In genomic region chr6:49713346-49713745, GRCh38 we compare ENCODE assay signal across 16 cellular contexts. TPM values are rescaled to one million over a fixed set of nuclear protein-coding genes. Genes with fewer than 3 reads are reported as not detected.
DNase-seq lines count a peak whose midpoint lies in the region; ATAC-seq and TF ChIP-seq lines count a peak whose summit lies in the region.
"Had no signal": no experiment of that assay in that cellular context is flagged by ENCODE, and none has a peak within 500 bp of the region (broad histone marks: within the 10 kb centered on the region; RNA-seq: fewer than 3 reads in every experiment).

A gene with protein sequence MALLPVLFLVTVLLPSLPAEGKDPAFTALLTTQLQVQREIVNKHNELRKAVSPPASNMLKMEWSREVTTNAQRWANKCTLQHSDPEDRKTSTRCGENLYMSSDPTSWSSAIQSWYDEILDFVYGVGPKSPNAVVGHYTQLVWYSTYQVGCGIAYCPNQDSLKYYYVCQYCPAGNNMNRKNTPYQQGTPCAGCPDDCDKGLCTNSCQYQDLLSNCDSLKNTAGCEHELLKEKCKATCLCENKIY (minus strand): TSS chr6:49713543. CDS start chr6:49709196, 4,347 bp downstream.

- DNase-seq in A172 (ENCODE audit: low spot score) (peak; percentile 2), MG63 (peak; percentile 12), WTC11 (ENCODE audit: low spot score) (peak; percentile 13), left kidney (ENCODE audit: low read depth, low spot score) (peak; percentile 71), ACHN (no peak), GM20000 (ENCODE audit: low spot score) (no peak)
- DNase-seq: activated CD4-positive, alpha-beta T cell treated with anti-CD3 and anti-CD28 coated beads, Interleukin-2, amount 50 U/mL, for 4 hours; adrenal gland; CD8-positive, alpha-beta T cell; stimulated activated CD4-positive, alpha-beta T cell treated with anti-CD3 and anti-CD28 coated beads, Interleukin-15, amount 100 ng/mL, for 24 hours; substantia nigra had no signal

- H3K4me3 Mint-ChIP-seq in WTC11: peak within 1 kb of the TSS; percentile 30
- H3K4me3 Mint-ChIP-seq: CD8-positive, alpha-beta T cell had no signal

- no peak for TF ChIP-seq CTCF in WTC11 (IDR thresholded peaks at IDR 0.05)
- no peak for TF ChIP-seq CTCF in GM20000 (IDR thresholded peaks at IDR 0.05; ENCODE audit: extremely low read depth, missing control alignments)

- peaks cover 12% of the 10 kb centered on the region for H3K27me3 Mint-ChIP-seq in WTC11 (ENCODE audit: low read depth)

- peak; percentile 66 for ATAC-seq in WTC11
- no peak for ATAC-seq in HG03342 (IDR thresholded peaks at IDR 0.05; ENCODE audit: unreplicated experiment)
- ATAC-seq in HG03571 (IDR thresholded peaks at IDR 0.05; ENCODE audit: unreplicated experiment): no peak
- ATAC-seq: CD8-positive, alpha-beta T cell had no signal

- H3K27ac Mint-ChIP-seq in WTC11: no peak within 1 kb of the TSS; the same call in 1 of the 2 replicates
- H3K27ac Mint-ChIP-seq: CD8-positive, alpha-beta T cell had no signal

- CTCF ChIA-PET in WTC11 (lab: Charles Lee): no interaction called here

- no peak within 1 kb of the TSS for H3K4me3 ChIP-seq in MG63
- H3K4me3 ChIP-seq: adrenal gland had no signal

- H3K27me3 ChIP-seq in MG63: no peaks in the 10 kb centered on the region
- H3K27me3 ChIP-seq: adrenal gland had no signal

- peaks cover 3% of the 10 kb centered on the region; the same call in 1 of the 2 replicates for H3K4me1 Mint-ChIP-seq in WTC11

- no peaks in the 10 kb centered on the region for H3K36me3 ChIP-seq in MG63
- H3K36me3 ChIP-seq: adrenal gland, prostate gland had no signal

- H3K36me3 Mint-ChIP-seq in WTC11: peaks cover 8% of the 10 kb centered on the region
- H3K36me3 Mint-ChIP-seq: CD8-positive, alpha-beta T cell had no signal

- POLR2A ChIA-PET in WTC11 (lab: Charles Lee): no interaction called here

- no peaks in the 10 kb centered on the region for H3K9me3 ChIP-seq in MG63
- H3K9me3 ChIP-seq: adrenal gland, prostate gland had no signal

- peaks cover 27% of the 10 kb centered on the region for H3K9me3 Mint-ChIP-seq in WTC11

- in situ Hi-C loops in ACHN (cut with HindIII; ENCODE audit: low pct_ligation_motif_present, low pct_unique_long_range_greater_than_20kb, low sequenced_read_pairs): no loop called here

TF ChIP-seq in WTC11, 78 proteins besides CTCF, POLR2A, EP300 and RAD21:
- peak; percentile 86 for TF ChIP-seq PRDM15 (CRISPR knock-in tag; IDR thresholded peaks at IDR 0.05)
- no peak for TF ChIP-seq PRRX2 (CRISPR knock-in tag; IDR thresholded peaks at IDR 0.05)
- TF ChIP-seq ZNF317 (CRISPR knock-in tag; IDR thresholded peaks at IDR 0.05; ENCODE audit: borderline replicate concordance, low read depth): no peak

RNA-seq across cellular contexts. Expression of the gene that starts here (rescaled TPM):
- total RNA-seq in A172 (2014; rRNA removed; shearing (Covaris generic)): not detected in 2 replicates
- not detected in 2 replicates for total RNA-seq in MG63 (2014; rRNA removed; shearing (Covaris generic); ENCODE audit: low replicate concordance)
- not detected in 3 replicates for total RNA-seq in WTC11 (2021)
- total RNA-seq: adrenal gland; CD8-positive, alpha-beta T cell; HT1080; M059J had no signal

Comparison
In these comparisons a context has a peak if more than half of its experiments do, and no peak if none do; other contexts are left out.
1. Peak in DNase-seq in A172; RNA of the gene not detected or under 1 TPM.
2. Peak in DNase-seq in MG63; RNA of the gene not detected or under 1 TPM.
3. Peak in DNase-seq and ATAC-seq in WTC11; RNA of the gene not detected or under 1 TPM.